9 cellular contexts compared by ENCODE assay signal in the genomic region with DNA sequence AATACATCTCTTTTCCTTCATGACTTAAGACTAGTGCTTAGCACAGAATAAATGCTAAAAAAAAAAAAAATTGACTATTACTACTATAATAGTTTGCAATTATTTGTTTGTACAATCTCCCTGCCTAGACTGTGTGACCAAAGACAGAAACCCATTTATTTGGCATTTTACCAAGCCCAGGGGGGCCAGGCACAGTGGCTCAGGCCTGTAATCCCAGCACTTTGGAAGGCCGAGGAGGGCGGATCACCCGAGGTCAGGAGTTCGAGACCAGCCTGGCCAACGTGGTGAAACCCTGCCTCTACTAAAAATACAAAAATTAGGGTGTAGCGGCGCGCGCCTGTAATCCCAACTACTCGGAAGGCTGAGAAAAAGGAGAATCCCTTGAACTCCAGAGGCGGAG. TPM values are rescaled to one million over a fixed set of nuclear protein-coding genes. Genes with fewer than 3 reads are reported as not detected.
DNase-seq lines count a peak whose midpoint lies in the region; ATAC-seq and TF ChIP-seq lines count a peak whose summit lies in the region.
"Had no signal": no experiment of that assay in that cellular context is flagged by ENCODE, and none has a peak within 500 bp of the region (broad histone marks: within the 10 kb centered on the region; RNA-seq: fewer than 3 reads in every experiment).

No MANE protein-coding gene starts in this region.

- peak overlapping the region; percentile 95 for H3K4me3 Mint-ChIP-seq in activated naive CD4-positive, alpha-beta T cell treated with anti-CD3 and anti-CD28 coated beads for 36 hours
- H3K4me3 Mint-ChIP-seq in activated naive CD8-positive, alpha-beta T cell treated with anti-CD3 and anti-CD28 coated beads for 36 hours, result peak overlapping the region; percentile 94
- peak overlapping the region; percentile 98 for H3K4me3 Mint-ChIP-seq in type B pancreatic cell

- no peaks in the 10 kb centered on the region for H3K9me3 Mint-ChIP-seq in activated naive CD4-positive, alpha-beta T cell treated with anti-CD3 and anti-CD28 coated beads for 36 hours
- no peaks in the 10 kb centered on the region for H3K9me3 Mint-ChIP-seq in activated naive CD8-positive, alpha-beta T cell treated with anti-CD3 and anti-CD28 coated beads for 36 hours
- no peaks in the 10 kb centered on the region for H3K9me3 Mint-ChIP-seq in type B pancreatic cell

- no peak for DNase-seq in activated naive CD4-positive, alpha-beta T cell treated with anti-CD3 and anti-CD28 coated beads for 36 hours
- no peak for DNase-seq in activated naive CD4-positive, alpha-beta T cell (lab: John Stamatoyannopoulos, UW)
- no peak for DNase-seq in activated naive CD8-positive, alpha-beta T cell treated with anti-CD3 and anti-CD28 coated beads for 36 hours
- DNase-seq in kidney tubule cell (ENCODE audit: low spot score) (peak; percentile 20), type B pancreatic cell (ENCODE audit: extremely low spot score, unreplicated experiment) (no peak), NCI-H2107 treated with DMSO at 0.1 percent for 48 hours (lab: John Stamatoyannopoulos, UW; ENCODE audit: unreplicated experiment) (no peak), NCI-H2029 (lab: John Stamatoyannopoulos, UW) (no peak)
- DNase-seq: head of caudate nucleus had no signal

- peaks cover 6% of the 10 kb centered on the region for H3K36me3 Mint-ChIP-seq in activated naive CD4-positive, alpha-beta T cell treated with anti-CD3 and anti-CD28 coated beads for 36 hours (ENCODE audit: low read depth)
- peaks cover 14% of the 10 kb centered on the region for H3K36me3 Mint-ChIP-seq in activated naive CD8-positive, alpha-beta T cell treated with anti-CD3 and anti-CD28 coated beads for 36 hours
- peaks cover 8% of the 10 kb centered on the region for H3K36me3 Mint-ChIP-seq in type B pancreatic cell

- H3K4me1 Mint-ChIP-seq in activated naive CD4-positive, alpha-beta T cell treated with anti-CD3 and anti-CD28 coated beads for 36 hours (ENCODE audit: low read depth), result peaks cover 44% of the 10 kb centered on the region
- H3K4me1 Mint-ChIP-seq in activated naive CD8-positive, alpha-beta T cell treated with anti-CD3 and anti-CD28 coated beads for 36 hours, result peaks cover 33% of the 10 kb centered on the region
- H3K4me1 Mint-ChIP-seq in type B pancreatic cell (ENCODE audit: unreplicated experiment), result peaks cover 22% of the 10 kb centered on the region

- no peak overlapping the region for H3K27ac Mint-ChIP-seq in activated naive CD4-positive, alpha-beta T cell treated with anti-CD3 and anti-CD28 coated beads for 36 hours
- no peak overlapping the region for H3K27ac Mint-ChIP-seq in activated naive CD8-positive, alpha-beta T cell treated with anti-CD3 and anti-CD28 coated beads for 36 hours
- H3K27ac Mint-ChIP-seq in type B pancreatic cell, result no peak overlapping the region

- intact Hi-C loops in activated naive CD4-positive, alpha-beta T cell treated with anti-CD3 and anti-CD28 coated beads for 36 hours (cut with micrococcal nuclease), result loop anchor here (5.0 to 10.0 kb wide), 6 partner anchors 257 to 1829 kb away; a partner anchor contains a TSS

- no peak for ATAC-seq in HG02763 (IDR thresholded peaks at IDR 0.05; ENCODE audit: unreplicated experiment)

- TF ChIP-seq CTCF in type B pancreatic cell (conservative IDR thresholded peaks at IDR 0.05), result no peak

- no peaks in the 10 kb centered on the region for H3K27me3 Mint-ChIP-seq in activated naive CD4-positive, alpha-beta T cell treated with anti-CD3 and anti-CD28 coated beads for 36 hours (ENCODE audit: low read depth)
- no peaks in the 10 kb centered on the region for H3K27me3 Mint-ChIP-seq in activated naive CD8-positive, alpha-beta T cell treated with anti-CD3 and anti-CD28 coated beads for 36 hours
- H3K27me3 Mint-ChIP-seq in type B pancreatic cell, result no peaks in the 10 kb centered on the region

- CTCF ChIA-PET in activated naive CD4-positive, alpha-beta T cell treated with anti-CD3 and anti-CD28 coated beads for 36 hours (lab: Charles Lee), result interaction anchor here (1.5 kb wide), 1 partner anchor 18 kb away, joined by 6 read pairs; a partner anchor contains a TSS

RNA-seq across cellular contexts. Expression of a gene that starts 1.4 kb away (rescaled TPM):
- total RNA-seq in activated naive CD4-positive, alpha-beta T cell treated with anti-CD3 and anti-CD28 coated beads for 36 hours, result 10 to 100 TPM; 17.2 to 19.1 TPM
- 10 to 100 TPM; 18.6 to 19.6 TPM for total RNA-seq in activated naive CD8-positive, alpha-beta T cell treated with anti-CD3 and anti-CD28 coated beads for 36 hours
- 16.8 and 47.7 TPM in 2 replicates for total RNA-seq in type B pancreatic cell (ENCODE audit: low replicate concordance)

RNA-seq across cellular contexts. Expression of a gene that starts 1.5 kb away (rescaled TPM):
- total RNA-seq in activated naive CD4-positive, alpha-beta T cell treated with anti-CD3 and anti-CD28 coated beads for 36 hours, result 10 to 100 TPM; 16.7 to 18.5 TPM
- total RNA-seq in activated naive CD8-positive, alpha-beta T cell treated with anti-CD3 and anti-CD28 coated beads for 36 hours, result 10 to 100 TPM; 17.5 to 18.6 TPM
- 41.7 and 43.8 TPM in 2 replicates for total RNA-seq in type B pancreatic cell (ENCODE audit: low replicate concordance)

RNA-seq across cellular contexts. Expression of a gene that starts 17.8 kb away (rescaled TPM):
- 10 to 100 TPM; 11.5 to 12.4 TPM for total RNA-seq in activated naive CD4-positive, alpha-beta T cell treated with anti-CD3 and anti-CD28 coated beads for 36 hours
- 10 to 100 TPM; 28.0 to 29.6 TPM for total RNA-seq in activated naive CD8-positive, alpha-beta T cell treated with anti-CD3 and anti-CD28 coated beads for 36 hours
- total RNA-seq in type B pancreatic cell (ENCODE audit: low replicate concordance), result 2.0 and 4.7 TPM in 2 replicates
